1 cellular context compared by ENCODE assay signal in genomic region chr10:11611248-11612003, GRCh38.
A peak's percentile ranks its signal among the peaks of the same experiment; 100 is the strongest.
TF ChIP-seq lines count a peak whose summit lies in the region.

TSS of gene USP6NL (minus strand) at chr10:11611650. CDS start at chr10:11597634, 14,016 bp downstream.

TF ChIP-seq in K562, 482 proteins besides CTCF, POLR2A, EP300 and RAD21 (continued from another document and continues in another):
- peak; percentile 23 for TF ChIP-seq THAP12 (CRISPR knock-in tag; IDR thresholded peaks at IDR 0.05)
- TF ChIP-seq PHF21A (IDR thresholded peaks at IDR 0.05; ENCODE audit: borderline replicate concordance, low read depth): no peak
- TF ChIP-seq ZNF75A (CRISPR knock-in tag; IDR thresholded peaks at IDR 0.05): no peak
- TF ChIP-seq HNRNPL (IDR thresholded peaks at IDR 0.05; ENCODE audit: low read depth, low read length): no peak
- TF ChIP-seq ATF7 (IDR thresholded peaks at IDR 0.05): 0 out of 2 replicates have a peak, but pooled peaks have one; percentile 49
- peak; percentile 39; the same call in 1 of the 2 replicates for TF ChIP-seq NR2C2 (CRISPR knock-in tag; IDR thresholded peaks at IDR 0.05)
- peak; percentile 81; the same call in 1 of the 2 replicates for TF ChIP-seq NR2C2 (tag; IDR thresholded peaks at IDR 0.05)
- 0 out of 2 replicates have a peak, but pooled peaks have one; percentile 9 for TF ChIP-seq NFIC (IDR thresholded peaks at IDR 0.05)
- no peak for TF ChIP-seq NR1H2 (CRISPR knock-in tag; IDR thresholded peaks at IDR 0.05)
- TF ChIP-seq ATF2 (CRISPR knock-in tag; IDR thresholded peaks at IDR 0.05): no peak
- TF ChIP-seq ZNF197 (CRISPR knock-in tag; IDR thresholded peaks at IDR 0.05; ENCODE audit: low read depth): peak; percentile 91
- TF ChIP-seq MTA3 (IDR thresholded peaks at IDR 0.05; ENCODE audit: borderline replicate concordance): peak; percentile 65; the same call in 1 of the 2 replicates
- TF ChIP-seq NONO (IDR thresholded peaks at IDR 0.05; ENCODE audit: low read depth in 2 of 2, low read length in 1 of 2): peak; percentile 45 to 89
- peak in 2 of 3 experiments; percentile 40 to 92; a peak in 2 of 6 replicates for TF ChIP-seq ZBTB11 (CRISPR knock-in tag; IDR thresholded peaks at IDR 0.05)
- no peak for TF ChIP-seq RFX5 (IDR thresholded peaks at IDR 0.05; ENCODE audit: low read depth, low read length)
- no peak for TF ChIP-seq SMARCE1 (IDR thresholded peaks at IDR 0.05)
- TF ChIP-seq MAX (CRISPR knock-in tag; IDR thresholded peaks at IDR 0.05): peak; percentile 78
- TF ChIP-seq POLR2AphosphoS5 (IDR thresholded peaks at IDR 0.05; ENCODE audit: control insufficient read depth, insufficient read depth, low read depth, low read length): peak; percentile 60
- TF ChIP-seq TSC22D4 (tag; IDR thresholded peaks at IDR 0.05): no peak
- TF ChIP-seq CREB1 (IDR thresholded peaks at IDR 0.05): 0 out of 2 replicates have a peak, but pooled peaks have one; percentile 22
- no peak for TF ChIP-seq CREB1 (CRISPR knock-in tag; IDR thresholded peaks at IDR 0.05)
- TF ChIP-seq HNRNPLL (IDR thresholded peaks at IDR 0.05; ENCODE audit: low read depth, low read length, poor library complexity, severe bottlenecking): peak; percentile 45
- 0 out of 4 replicates have a peak, but pooled peaks of 1 of the 2 experiments have one; percentile 38 for TF ChIP-seq TEAD1 (CRISPR knock-in tag; IDR thresholded peaks at IDR 0.05)
- TF ChIP-seq ZNF134 (CRISPR knock-in tag; conservative IDR thresholded peaks at IDR 0.05): no peak
- no peak for TF ChIP-seq HDGF (IDR thresholded peaks at IDR 0.05)
- peak; percentile 82 for TF ChIP-seq RBBP5 (IDR thresholded peaks at IDR 0.05; ENCODE audit: borderline replicate concordance, insufficient read depth, low read length, poor library complexity, severe bottlenecking)
- TF ChIP-seq PHF20 (IDR thresholded peaks at IDR 0.05; ENCODE audit: partially characterized antibody): no peak
- no peak for TF ChIP-seq FOXK1 (CRISPR knock-in tag; IDR thresholded peaks at IDR 0.05; ENCODE audit: borderline replicate concordance)
- TF ChIP-seq BCL6 (CRISPR knock-in tag; IDR thresholded peaks at IDR 0.05): no peak
- no peak for TF ChIP-seq SMAD2 (IDR thresholded peaks at IDR 0.05; ENCODE audit: low read depth, low read length)
- TF ChIP-seq TAF7 (tag; IDR thresholded peaks at IDR 0.05): no peak
- peak; percentile 55 for TF ChIP-seq E2F8 (IDR thresholded peaks at IDR 0.05; ENCODE audit: low read depth, partially characterized antibody)
- 0 out of 2 replicates have a peak, but pooled peaks have one; percentile 47 for TF ChIP-seq ZNF282 (CRISPR knock-in tag; IDR thresholded peaks at IDR 0.05)
- no peak for TF ChIP-seq E4F1 (CRISPR knock-in tag; IDR thresholded peaks at IDR 0.05; ENCODE audit: borderline replicate concordance)
- TF ChIP-seq ZNF584 (CRISPR knock-in tag; IDR thresholded peaks at IDR 0.05; ENCODE audit: low read depth): peak; percentile 33
- peak; percentile 50; the same call in 1 of the 2 replicates for TF ChIP-seq MXI1 (IDR thresholded peaks at IDR 0.05; ENCODE audit: low read depth, low read length)
- 0 out of 2 replicates have a peak, but pooled peaks have one; percentile 28 for TF ChIP-seq E2F3 (CRISPR knock-in tag; IDR thresholded peaks at IDR 0.05)
- no peak for TF ChIP-seq ZNF583 (CRISPR knock-in tag; IDR thresholded peaks at IDR 0.05)
- no peak for TF ChIP-seq XRCC5 (IDR thresholded peaks at IDR 0.05; ENCODE audit: low read depth, low read length)
- peak; percentile 28; the same call in 1 of the 2 replicates for TF ChIP-seq CREM (IDR thresholded peaks at IDR 0.05; ENCODE audit: low read depth)
- TF ChIP-seq RERE (CRISPR knock-in tag; IDR thresholded peaks at IDR 0.05; ENCODE audit: borderline replicate concordance): no peak
- no peak for TF ChIP-seq PTRF (tag; IDR thresholded peaks at IDR 0.05)
- peak; percentile 34; the same call in 1 of the 2 replicates for TF ChIP-seq CBX1 (IDR thresholded peaks at IDR 0.05; ENCODE audit: low read depth)
- TF ChIP-seq ZNF347 (CRISPR knock-in tag; IDR thresholded peaks at IDR 0.05; ENCODE audit: low read depth): no peak
